ENCODE assay signal across 12 cellular contexts in the genomic region with DNA sequence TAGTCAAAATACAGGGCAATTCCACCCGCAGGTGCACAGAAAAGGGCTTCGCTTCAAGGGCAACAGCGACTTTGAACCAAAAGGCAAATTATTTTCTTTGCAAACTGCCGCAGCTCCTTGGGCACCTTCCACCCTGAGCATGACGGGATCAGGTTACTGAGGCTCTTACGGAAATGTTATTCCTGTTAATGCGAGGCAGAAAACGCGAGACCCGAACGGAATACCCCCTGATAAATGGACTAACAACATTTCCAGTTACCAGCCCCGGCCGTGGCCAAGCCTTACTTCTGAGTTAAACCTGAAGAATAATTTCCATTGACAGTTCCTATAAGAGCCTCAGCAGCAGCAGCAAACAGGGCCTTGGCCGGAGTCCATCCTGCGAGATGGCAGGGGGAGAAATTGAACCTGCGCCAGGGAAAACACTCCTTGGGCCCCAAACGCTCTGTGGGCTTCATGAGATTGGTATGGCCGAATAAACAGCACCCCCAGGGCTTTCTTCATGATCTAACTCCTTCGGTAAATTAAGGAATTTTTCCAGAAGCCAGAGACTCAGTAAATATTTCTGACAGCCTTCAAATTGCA.
DNase-seq lines count a peak whose midpoint lies in the region; ATAC-seq and TF ChIP-seq lines count a peak whose summit lies in the region.
"Had no signal": no experiment of that assay in that cellular context is flagged by ENCODE, and none has a peak within 500 bp of the region (broad histone marks: within the 10 kb centered on the region; RNA-seq: fewer than 3 reads in every experiment).

No MANE protein-coding gene starts in this region.

- ATAC-seq in PC-3 (no peak), GM18520 (IDR thresholded peaks at IDR 0.05; ENCODE audit: unreplicated experiment) (no peak)
- ATAC-seq: gastroesophageal sphincter had no signal

- H3K36me3 Mint-ChIP-seq in brain (no peaks in the 10 kb centered on the region), nephron (ENCODE audit: low read depth) (no peaks in the 10 kb centered on the region)

- H3K79me2 ChIP-seq in PC-3 (ENCODE audit: low read length), result no peaks in the 10 kb centered on the region

- H3K27ac Mint-ChIP-seq in brain, result peak overlapping the region in 3 of 5 experiments; percentile 87 to 88 (median 88)
- peak overlapping the region; percentile 90 to 97 (median 96) for H3K27ac Mint-ChIP-seq in nephron

- no peaks in the 10 kb centered on the region for H3K4me1 ChIP-seq in PC-3 (ENCODE audit: insufficient read depth, low read length)

- H3K27me3 Mint-ChIP-seq in brain (no peaks in the 10 kb centered on the region), nephron (ENCODE audit: low read depth) (peaks cover 24% of the 10 kb centered on the region)

- intact Hi-C loops in posterior vena cava (cut with DNase I), result no loop called here
- intact Hi-C loops in PC-3 (cut with micrococcal nuclease), result no loop called here

- TF ChIP-seq CTCF in brain (conservative IDR thresholded peaks at IDR 0.05) (no peak), nephron (IDR thresholded peaks at IDR 0.05; ENCODE audit: unreplicated experiment in 3 of 3) (no peak), PC-3 (conservative IDR thresholded peaks at IDR 0.05; ENCODE audit: low read depth, low read length) (no peak)

- no peaks in the 10 kb centered on the region for H3K36me3 ChIP-seq in PC-3 (ENCODE audit: low read depth, low read length)
- H3K36me3 ChIP-seq: gastroesophageal sphincter, lower lobe of right lung had no signal

- H3K9ac ChIP-seq in PC-3 (ENCODE audit: low read length), result no peak overlapping the region

- no peaks in the 10 kb centered on the region for H3K9me2 ChIP-seq in PC-3 (replicated peaks; ENCODE audit: low read length)

- no peak overlapping the region for H2AFZ ChIP-seq in PC-3 (ENCODE audit: low read length)

- POLR2A ChIA-PET in PC-3 (lab: Charles Lee; ENCODE audit: unreplicated experiment), result no interaction called here

- H3K9me3 ChIP-seq in PC-3 (ENCODE audit: low read length), result no peaks in the 10 kb centered on the region
- H3K9me3 ChIP-seq: gastroesophageal sphincter, lower lobe of right lung had no signal

- H3K4me2 ChIP-seq in PC-3 (ENCODE audit: low read length), result no peak overlapping the region

- H3K4me1 Mint-ChIP-seq in brain (peaks cover 46% of the 10 kb centered on the region), nephron (peaks cover 55% of the 10 kb centered on the region)

- H3K4me3 ChIP-seq in PC-3 (ENCODE audit: low read length), result no peak overlapping the region
- H3K4me3 ChIP-seq: gastroesophageal sphincter, lower lobe of right lung had no signal

- BruUV-seq in PC-3 (replicated peaks; lab: Mats Ljungman, UMichigan), result no TSS peak

- no peaks in the 10 kb centered on the region for H3K27me3 ChIP-seq in PC-3 (ENCODE audit: low read length)

- peak; percentile 65 for DNase-seq in COLO668 (lab: John Stamatoyannopoulos, UW; ENCODE audit: unreplicated experiment)
- DNase-seq in NCI-H1092 treated with DMSO at 0.1 percent for 48 hours (lab: John Stamatoyannopoulos, UW), result peak; percentile 95
- no peak for DNase-seq in activated CD4-positive, alpha-beta T cell treated with anti-CD3 and anti-CD28 coated beads, Interleukin-2, amount 50 U/mL, for 4 hours
- no peak for DNase-seq in posterior vena cava (ENCODE audit: low spot score)
- DNase-seq in PC-3, result no peak
- DNase-seq: lower lobe of right lung, SIG-M5, trophoblast cell had no signal

- H3K9me3 Mint-ChIP-seq in brain (no peaks in the 10 kb centered on the region), nephron (no peaks in the 10 kb centered on the region)

- no peak overlapping the region for H3K27ac ChIP-seq in PC-3 (ENCODE audit: low read length)
- H3K27ac ChIP-seq: gastroesophageal sphincter, lower lobe of right lung had no signal

- peak overlapping the region in 2 of 5 experiments; percentile 35 to 40 for H3K4me3 Mint-ChIP-seq in brain
- peak overlapping the region; percentile 34 to 51 (median 51) for H3K4me3 Mint-ChIP-seq in nephron

- H4K20me1 ChIP-seq in PC-3 (ENCODE audit: low read length), result no peaks in the 10 kb centered on the region

- CTCF ChIA-PET in PC-3 (lab: Charles Lee), result no interaction called here

- H3F3A ChIP-seq in PC-3 (ENCODE audit: low read length, unreplicated experiment), result no peaks in the 10 kb centered on the region

Comparison
In these comparisons a context has a peak if more than half of its experiments do, and no peak if none do; other contexts are left out.
1. DNase-seq: peak in COLO668 (single experiment) and NCI-H1092 treated with DMSO at 0.1 percent for 48 hours (single experiment); none in activated CD4-positive, alpha-beta T cell treated with anti-CD3 and anti-CD28 coated beads, Interleukin-2, amount 50 U/mL, for 4 hours (0 of 2), posterior vena cava (single experiment) and PC-3 (single experiment).